24 cellular contexts compared by ENCODE assay signal in the genomic region with DNA sequence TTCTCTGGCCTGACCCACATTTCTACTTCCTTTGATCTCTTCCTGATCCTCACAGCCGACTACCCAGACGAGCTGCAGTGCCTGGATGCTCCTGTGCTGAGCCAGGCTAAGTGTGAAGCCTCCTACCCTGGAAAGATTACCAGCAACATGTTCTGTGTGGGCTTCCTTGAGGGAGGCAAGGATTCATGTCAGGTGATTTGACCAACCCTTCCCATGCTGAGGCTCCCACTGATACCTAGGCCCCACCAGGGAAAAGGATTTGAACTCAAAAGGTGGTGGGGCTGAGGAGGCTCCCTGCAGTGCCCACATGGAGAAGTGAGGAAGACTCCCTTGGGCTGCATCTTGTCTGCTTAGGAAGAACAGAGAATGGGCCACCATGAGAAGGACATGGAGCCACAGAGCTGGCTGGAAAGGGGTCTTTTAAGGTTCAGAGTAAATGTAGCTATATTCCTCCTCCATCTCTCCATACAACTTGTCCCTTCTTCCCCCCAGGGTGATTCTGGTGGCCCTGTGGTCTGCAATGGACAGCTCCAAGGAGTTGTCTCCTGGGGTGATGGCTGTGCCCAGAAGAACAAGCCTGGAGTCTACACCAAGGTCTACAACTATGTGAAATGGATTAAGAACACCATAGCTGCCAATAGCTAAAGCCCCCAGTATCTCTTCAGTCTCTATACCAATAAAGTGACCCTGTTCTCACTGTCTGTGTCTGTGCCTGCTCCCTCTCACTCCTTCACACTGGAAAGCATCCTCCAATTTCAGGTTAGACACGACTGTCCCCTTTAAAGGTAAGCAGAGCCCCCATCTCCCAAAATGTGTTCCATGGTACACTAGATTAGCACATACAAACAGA. TPM values are rescaled to one million over a fixed set of nuclear protein-coding genes. Genes with fewer than 3 reads are reported as not detected.
A peak's percentile ranks its signal among the peaks of the same experiment; 100 is the strongest.
DNase-seq lines count a peak whose midpoint lies in the region; ATAC-seq, FAIRE-seq and TF ChIP-seq lines count a peak whose summit lies in the region.
"Had no signal": no experiment of that assay in that cellular context is flagged by ENCODE, and none has a peak within 500 bp of the region (broad histone marks: within the 10 kb centered on the region; RNA-seq: fewer than 3 reads in every experiment).

No MANE protein-coding gene starts in this region.

- TF ChIP-seq EP300 in K562 (IDR thresholded peaks at IDR 0.05; ENCODE audit: low read length), result no peak
- no peak for TF ChIP-seq EP300 in esophagus muscularis mucosa (IDR thresholded peaks at IDR 0.05)

- H4K20me1 ChIP-seq in K562 (replicated peaks; ENCODE audit: control insufficient read depth, insufficient read depth, low read length) (no peaks in the 10 kb centered on the region), osteoblast (ENCODE audit: insufficient read depth, low read length) (no peaks in the 10 kb centered on the region)

- no peaks in the 10 kb centered on the region for H3K4me1 ChIP-seq in K562 (replicated peaks in 1 of 2; ENCODE audit: control insufficient read depth in 2 of 2, insufficient read depth in 2 of 2, low read length in 2 of 2)
- H3K4me1 ChIP-seq in esophagus muscularis mucosa, result no peaks in the 10 kb centered on the region
- no peaks in the 10 kb centered on the region for H3K4me1 ChIP-seq in osteoblast (ENCODE audit: insufficient read depth, low read length)
- H3K4me1 ChIP-seq: HAP-1 had no signal

- H3K36me3 Mint-ChIP-seq in HFFc6 (ENCODE audit: low read depth), result no peaks in the 10 kb centered on the region
- H3K36me3 Mint-ChIP-seq: CD4-positive, alpha-beta memory T cell had no signal

- H2AFZ ChIP-seq in K562 (ENCODE audit: low read depth, low read length) (no peak overlapping the region), osteoblast (ENCODE audit: low read length) (no peak overlapping the region)

- no peaks in the 10 kb centered on the region for H3K4me1 Mint-ChIP-seq in HFFc6 (ENCODE audit: low read depth)
- H3K4me1 Mint-ChIP-seq: CD4-positive, alpha-beta memory T cell had no signal

- TF ChIP-seq CTCF in K562 (IDR thresholded peaks at IDR 0.05 in 2 of 3, conservative IDR thresholded peaks at IDR 0.05 in 1 of 3; ENCODE audit: insufficient read depth in 2 of 3, low read depth in 1 of 3, low read length in 3 of 3) (no peak), esophagus muscularis mucosa (IDR thresholded peaks at IDR 0.05) (no peak), osteoblast (IDR thresholded peaks at IDR 0.05; ENCODE audit: extremely low read depth, low read depth, low read length) (no peak), HFFc6 (IDR thresholded peaks at IDR 0.05) (no peak)

- H3K4me2 ChIP-seq in K562 (ENCODE audit: insufficient read depth, low read length) (no peak overlapping the region), osteoblast (ENCODE audit: insufficient read depth, low read length) (no peak overlapping the region)

- WGBS in K562 (ENCODE audit: insufficient coverage, low coverage, missing lambda C conversion rate), result 0% methylated on average over 3 of the region's 3 CpGs
- 76% methylated on average over 3 of the region's 3 CpGs for WGBS in esophagus muscularis mucosa

- H3K79me2 ChIP-seq in K562 (ENCODE audit: control insufficient read depth, insufficient read depth, low read length) (no peaks in the 10 kb centered on the region), osteoblast (ENCODE audit: insufficient read depth, low read length) (no peaks in the 10 kb centered on the region)

- CTCF ChIA-PET in K562 (lab: Yijun Ruan, JAX; ENCODE audit: low intra/inter-chr PET ratio), result no interaction called here

- peak; percentile 15 for FAIRE-seq in K562 (lab: Jason Lieb, UNC)
- FAIRE-seq: GM12891, GM18507, H54 had no signal

- no peak for TF ChIP-seq RAD21 in K562 (CRISPR knock-in tag; conservative IDR thresholded peaks at IDR 0.05 in 1 of 2, IDR thresholded peaks at IDR 0.05 in 1 of 2)

- H3K36me3 ChIP-seq in K562 (ENCODE audit: control insufficient read depth, insufficient read depth, low read length), result no peaks in the 10 kb centered on the region
- H3K36me3 ChIP-seq in esophagus muscularis mucosa, result no peaks in the 10 kb centered on the region
- H3K36me3 ChIP-seq in osteoblast (ENCODE audit: insufficient read depth, low read length), result no peaks in the 10 kb centered on the region
- H3K36me3 ChIP-seq: HAP-1 had no signal

- no peaks in the 10 kb centered on the region for H3K9me1 ChIP-seq in K562 (ENCODE audit: control insufficient read depth, insufficient read depth, low read length)

- H3K4me3 Mint-ChIP-seq in HFFc6, result no peak overlapping the region
- H3K4me3 Mint-ChIP-seq: CD4-positive, alpha-beta memory T cell had no signal

- no TSS peak for BruUV-seq in K562 (replicated peaks; lab: Mats Ljungman, UMichigan)

- no peaks in the 10 kb centered on the region for H3K9me3 Mint-ChIP-seq in HFFc6

- intact Hi-C loops in K562 (cut with micrococcal nuclease) (no loop called here), esophagus muscularis mucosa (cut with DNase I) (no loop called here)

- ATAC-seq in K562, result no peak

- H3K27me3 ChIP-seq in K562 (ENCODE audit: control insufficient read depth in 2 of 2, insufficient read depth in 2 of 2, low read length in 2 of 2) (peaks cover 3 to 31% of the 10 kb centered on the region in 2 experiments; a peak in 4 of 5 replicates), esophagus muscularis mucosa (peaks cover 0 to 16% (median 0%) of the 10 kb centered on the region in 4 donors), osteoblast (ENCODE audit: insufficient read depth, low read length) (peaks cover 7% of the 10 kb centered on the region)

- in situ Hi-C loops in K562 (cut with MboI), result no loop called here

- no peak overlapping the region for H3K27ac Mint-ChIP-seq in HFFc6

- DNase-seq in K562 (ENCODE audit: extremely low read depth in 1 of 4, low spot score in 3 of 4) (no peak), esophagus muscularis mucosa (ENCODE audit: extremely low spot score) (peak; percentile 90), osteoblast (ENCODE audit: insufficient read length, low spot score, missing footprints) (peak; percentile 9), ureter (ENCODE audit: low spot score) (peak; percentile 22), HFFc6 (no peak), activated T-cell treated with anti-CD3 and anti-CD28 coated beads for 4 hours (no peak), NCI-H187 treated with DMSO at 0.1 percent for 48 hours (lab: John Stamatoyannopoulos, UW) (no peak)
- no peak for DNase-seq in stimulated activated CD4-positive, alpha-beta T cell treated with anti-CD3 and anti-CD28 coated beads, Interleukin-4, amount 100 ng/mL, for 24 hours
- DNase-seq: Calu3; CD4-positive, alpha-beta memory T cell; COR-L47; DMS53; DMS79 treated with DMSO at 0.1 percent for 48 hours; GF-D8; GOT3 had no signal

- POLR2A ChIA-PET in K562 (lab: Yijun Ruan, JAX), result interaction anchor here (0.6 kb wide), 1 partner anchor 64 kb away, joined by 3 read pairs; no protein-coding TSS in a partner anchor

- H3K4me3 ChIP-seq in K562 (no peak overlapping the region), esophagus muscularis mucosa (no peak overlapping the region), osteoblast (ENCODE audit: insufficient read depth, low read length) (no peak overlapping the region)
- H3K4me3 ChIP-seq: HAP-1 had no signal

- no peaks in the 10 kb centered on the region for H3K9me3 ChIP-seq in K562 (replicated peaks; ENCODE audit: control insufficient read depth, insufficient read depth, low read depth, low read length)
- no peaks in the 10 kb centered on the region for H3K9me3 ChIP-seq in esophagus muscularis mucosa
- no peaks in the 10 kb centered on the region for H3K9me3 ChIP-seq in osteoblast (ENCODE audit: low read depth, low read length)
- H3K9me3 ChIP-seq: HAP-1 had no signal

- TF ChIP-seq POLR2A in K562 (conservative IDR thresholded peaks at IDR 0.05), result no peak
- no peak for TF ChIP-seq POLR2A in esophagus muscularis mucosa (IDR thresholded peaks at IDR 0.05; ENCODE audit: low read depth)

- no peak overlapping the region for H3K9ac ChIP-seq in K562 (ENCODE audit: insufficient read depth in 1 of 2, low read depth in 2 of 2, low read length in 2 of 2)

- no peak overlapping the region for H3K27ac ChIP-seq in K562 (ENCODE audit: extremely low read depth, low read depth, low read length)
- no peak overlapping the region for H3K27ac ChIP-seq in esophagus muscularis mucosa (replicated peaks in 1 of 4)
- H3K27ac ChIP-seq in osteoblast (ENCODE audit: low read depth, low read length), result no peak overlapping the region

- H3K27me3 Mint-ChIP-seq in HFFc6 (ENCODE audit: insufficient read depth), result peaks cover 28% of the 10 kb centered on the region
- H3K27me3 Mint-ChIP-seq: CD4-positive, alpha-beta memory T cell had no signal

RNA-seq across cellular contexts. Expression of a gene that starts 3.3 kb away (rescaled TPM):
- total RNA-seq in K562 (2011; cell fraction: chromatin; rRNA removed; ENCODE audit: low replicate concordance), result not detected in 2 replicates
- total RNA-seq in K562 (2011; cell fraction: nucleolus; rRNA removed), result not detected in 2 replicates
- total RNA-seq in K562 (2011; cell fraction: nucleoplasm; rRNA removed), result not detected in 2 replicates
- total RNA-seq in K562 (2014; rRNA removed), result not detected in 2 replicates
- not detected in 2 replicates for total RNA-seq in K562 (2014; rRNA removed; fragmentation: Illumina TruSeq; extraction: Trizol)
- total RNA-seq in K562 (2015; rRNA removed; fragmentation: Illumina TruSeq; extraction: Trizol), result not detected in 2 replicates
- 6.6 and 8.8 TPM in 2 replicates for total RNA-seq in K562 (2021)
- not detected in 2 replicates for polyA plus RNA-seq in K562 (2011; rRNA removed)
- polyA plus RNA-seq in K562 (2011; cell fraction: cytosol; rRNA removed), result not detected in 2 replicates
- polyA plus RNA-seq in K562 (2011; cell fraction: nucleus; rRNA removed), result 0.27 TPM in 1 of 2 replicates, not detected in the other
- 0.86 TPM in 1 of 2 replicates, not detected in the other for polyA plus RNA-seq in K562 (2012)
- polyA plus RNA-seq in K562 (2014; fragmentation: Illumina TruSeq; extraction: Trizol), result not detected in 2 replicates
- polyA plus RNA-seq in K562 (2014; fragmentation: Nextera tagmentation; extraction: Ambion mirVana), result under 1 TPM; 0.07 to 0.20 TPM
- polyA plus RNA-seq in K562 (2014; rRNA removed), result not detected in 2 replicates
- polyA minus RNA-seq in K562 (2011; rRNA and poly(A)+ RNA removed), result not detected in 2 replicates
- not detected in 2 replicates for polyA minus RNA-seq in K562 (2011; cell fraction: cytosol; rRNA and poly(A)+ RNA removed)
- not detected in 2 replicates for polyA minus RNA-seq in K562 (2011; cell fraction: nucleus; rRNA and poly(A)+ RNA removed)
- total RNA-seq in esophagus muscularis mucosa, result not detected
- not detected in 2 replicates for total RNA-seq in osteoblast
- not detected for total RNA-seq in ureter
- not detected for total RNA-seq in HFFc6 (2021; fragmentation: NEBNext Ultra II Directional; extraction: Animal tissue kit (Norgen Biotek cat#: 25700))
- total RNA-seq: A172, A673, Daoy, G401 had no signal
- polyA plus RNA-seq: BJ; CD4-positive, alpha-beta memory T cell had no signal

RNA-seq across cellular contexts. Expression of a gene that starts 18.2 kb away (rescaled TPM):
- total RNA-seq in K562 (2011; cell fraction: chromatin; rRNA removed; ENCODE audit: low replicate concordance), result 2.5 TPM in 1 of 2 replicates, not detected in the other
- 4.6 and 6.2 TPM in 2 replicates for total RNA-seq in K562 (2011; cell fraction: nucleolus; rRNA removed)
- 3.5 and 4.8 TPM in 2 replicates for total RNA-seq in K562 (2011; cell fraction: nucleoplasm; rRNA removed)
- total RNA-seq in K562 (2014; rRNA removed) (1.1 and 1.7 TPM in 2 replicates), K562 (2014; rRNA removed; fragmentation: Illumina TruSeq; extraction: Trizol) (2.4 and 2.5 TPM in 2 replicates), K562 (2015; rRNA removed; fragmentation: Illumina TruSeq; extraction: Trizol) (1.3 and 2.4 TPM in 2 replicates), K562 (2021) (23.9 and 30.1 TPM in 2 replicates), esophagus muscularis mucosa (under 1 TPM in 1 of 4 donors, not detected in 3; 0.39 TPM), osteoblast (not detected in 2 replicates), ureter (not detected)
- polyA plus RNA-seq in K562 (2011; rRNA removed) (3.8 and 6.4 TPM in 2 replicates), K562 (2014; fragmentation: Illumina TruSeq; extraction: Trizol) (4.7 and 6.2 TPM in 2 replicates), K562 (2014; fragmentation: Nextera tagmentation; extraction: Ambion mirVana) (10 to 100 TPM in 1 of 2 experiments, 1 to 10 TPM in 1; 9.5 to 16.4 TPM), K562 (2014; rRNA removed) (1.4 and 1.6 TPM in 2 replicates)
- polyA plus RNA-seq in K562 (2011; cell fraction: cytosol; rRNA removed), result 9.3 and 14.7 TPM in 2 replicates
- polyA plus RNA-seq in K562 (2011; cell fraction: nucleus; rRNA removed), result 4.3 and 5.0 TPM in 2 replicates
- 6.6 and 43.8 TPM in 2 replicates for polyA plus RNA-seq in K562 (2012)
- polyA minus RNA-seq in K562 (2011; rRNA and poly(A)+ RNA removed), result 2.8 and 3.7 TPM in 2 replicates
- 4.5 and 5.4 TPM in 2 replicates for polyA minus RNA-seq in K562 (2011; cell fraction: cytosol; rRNA and poly(A)+ RNA removed)
- 0.67 and 1.4 TPM in 2 replicates for polyA minus RNA-seq in K562 (2011; cell fraction: nucleus; rRNA and poly(A)+ RNA removed)
- total RNA-seq in HFFc6 (2021; fragmentation: NEBNext Ultra II Directional; extraction: Animal tissue kit (Norgen Biotek cat#: 25700)), result not detected
- total RNA-seq: A172; A673; CD4-positive, alpha-beta memory T cell; Daoy; G401 had no signal
- polyA plus RNA-seq: BJ; CD4-positive, alpha-beta memory T cell had no signal

Comparison
In these comparisons a context has a peak if more than half of its experiments do, and no peak if none do; other contexts are left out.
1. DNase-seq: peak in esophagus muscularis mucosa (single experiment), osteoblast (single experiment) and ureter (single experiment); none in K562 (0 of 4), HFFc6 (single experiment), stimulated activated CD4-positive, alpha-beta T cell treated with anti-CD3 and anti-CD28 coated beads, Interleukin-4, amount 100 ng/mL, for 24 hours (single experiment), activated T-cell treated with anti-CD3 and anti-CD28 coated beads for 4 hours (single experiment) and NCI-H187 treated with DMSO at 0.1 percent for 48 hours (single experiment).